In the genomic region with DNA sequence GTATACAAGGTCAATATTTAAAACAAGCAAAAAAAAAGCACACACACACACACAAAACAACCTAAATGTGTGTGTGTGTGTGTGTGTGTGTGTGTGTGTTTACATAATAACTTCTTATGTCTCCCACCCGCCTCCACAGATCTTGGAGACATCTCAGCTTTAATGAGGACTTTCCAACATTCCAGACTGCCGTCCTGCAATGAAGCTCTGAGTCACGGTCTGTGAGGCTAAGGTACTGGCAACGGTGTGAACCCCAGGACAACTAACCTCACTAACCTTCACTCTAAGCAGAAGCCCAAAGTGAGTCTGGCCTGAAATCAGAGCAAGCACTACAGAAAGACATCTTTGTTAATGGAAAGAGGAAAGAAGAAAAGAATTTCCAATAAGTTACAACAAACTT, we compare ENCODE assay signal across 14 cellular contexts. TPM values are rescaled to one million over a fixed set of nuclear protein-coding genes. Genes with fewer than 3 reads are reported as not detected.
DNase-seq lines count a peak whose midpoint lies in the region; ATAC-seq, FAIRE-seq and TF ChIP-seq lines count a peak whose summit lies in the region.
"Had no signal": no experiment of that assay in that cellular context is flagged by ENCODE, and none has a peak within 500 bp of the region (broad histone marks: within the 10 kb centered on the region; RNA-seq: fewer than 3 reads in every experiment).

No MANE protein-coding gene starts in this region.

- TF ChIP-seq CTCF in K562 (IDR thresholded peaks at IDR 0.05 in 2 of 3, conservative IDR thresholded peaks at IDR 0.05 in 1 of 3; ENCODE audit: insufficient read depth in 2 of 3, low read depth in 1 of 3, low read length in 3 of 3) (no peak), left lung (IDR thresholded peaks at IDR 0.05) (no peak), transverse colon (IDR thresholded peaks at IDR 0.05) (no peak)

- H3K27me3 ChIP-seq in K562 (ENCODE audit: control insufficient read depth in 2 of 2, insufficient read depth in 2 of 2, low read length in 2 of 2) (no peaks in the 10 kb centered on the region), left lung (no peaks in the 10 kb centered on the region), transverse colon (no peaks in the 10 kb centered on the region)

- intact Hi-C loops in K562 (cut with micrococcal nuclease) = loop anchor here (1.0 kb wide), 1 partner anchor 38 kb away; no protein-coding TSS in a partner anchor
- intact Hi-C loops in left lung (cut with DNase I) = no loop called here
- intact Hi-C loops in transverse colon (cut with DNase I; ENCODE audit: low total_unique reads) = no loop called here

- no peaks in the 10 kb centered on the region for H3K9me1 ChIP-seq in K562 (ENCODE audit: control insufficient read depth, insufficient read depth, low read length)

- peak; percentile 24 for DNase-seq in HTR-8/SVneo (ENCODE audit: insufficient read length, low spot score)
- no peak for DNase-seq in K562 (ENCODE audit: extremely low read depth in 1 of 4, low spot score in 3 of 4)
- DNase-seq in left lung = no peak
- no peak for DNase-seq in transverse colon
- DNase-seq: activated naive CD4-positive, alpha-beta T cell treated with anti-CD3 and anti-CD28 coated beads, Interleukin-2, amount 50 U/mL, for 16 hours; COR-L47; cortex of kidney; NCI-H345; right cardiac atrium; substantia nigra had no signal

- TF ChIP-seq EP300 in K562 (IDR thresholded peaks at IDR 0.05; ENCODE audit: low read length) (no peak), transverse colon (IDR thresholded peaks at IDR 0.05; ENCODE audit: low read depth) (no peak)

- H3K36me3 ChIP-seq in K562 (ENCODE audit: control insufficient read depth, insufficient read depth, low read length) = no peaks in the 10 kb centered on the region
- no peaks in the 10 kb centered on the region for H3K36me3 ChIP-seq in left lung
- H3K36me3 ChIP-seq in transverse colon = no peaks in the 10 kb centered on the region

- no peaks in the 10 kb centered on the region for H3K9me3 ChIP-seq in K562 (replicated peaks; ENCODE audit: control insufficient read depth, insufficient read depth, low read depth, low read length)
- H3K9me3 ChIP-seq in left lung = no peaks in the 10 kb centered on the region
- no peaks in the 10 kb centered on the region for H3K9me3 ChIP-seq in transverse colon

- no peak overlapping the region for H3K4me2 ChIP-seq in K562 (ENCODE audit: insufficient read depth, low read length)

- no peaks in the 10 kb centered on the region for H4K20me1 ChIP-seq in K562 (replicated peaks; ENCODE audit: control insufficient read depth, insufficient read depth, low read length)

- H3K27ac ChIP-seq in K562 (ENCODE audit: extremely low read depth, low read depth, low read length) (no peak overlapping the region), left lung (peak overlapping the region in 1 of 2 donors; percentile 70), transverse colon (peak overlapping the region; percentile 31 to 54 (median 46))

- TF ChIP-seq RAD21 in K562 (CRISPR knock-in tag; conservative IDR thresholded peaks at IDR 0.05 in 1 of 2, IDR thresholded peaks at IDR 0.05 in 1 of 2) = no peak

- POLR2A ChIA-PET in K562 (lab: Yijun Ruan, JAX) = interaction anchor here (1.4 kb wide), 1 partner anchor 17 kb away, joined by 3 read pairs; no protein-coding TSS in a partner anchor

- BruUV-seq in K562 (replicated peaks; lab: Mats Ljungman, UMichigan) = no TSS peak

- H3K9ac ChIP-seq in K562 (ENCODE audit: insufficient read depth in 1 of 2, low read depth in 2 of 2, low read length in 2 of 2) = no peak overlapping the region

- H3K79me2 ChIP-seq in K562 (ENCODE audit: control insufficient read depth, insufficient read depth, low read length) = no peaks in the 10 kb centered on the region

- no peak for ATAC-seq in K562
- peak; percentile 39 for ATAC-seq in left lung
- no peak for ATAC-seq in GM21526 (IDR thresholded peaks at IDR 0.05; ENCODE audit: low FRiP score, unreplicated experiment)
- no peak for ATAC-seq in GM21360 (IDR thresholded peaks at IDR 0.05; ENCODE audit: unreplicated experiment)
- no peak for ATAC-seq in HG02798 (IDR thresholded peaks at IDR 0.05; ENCODE audit: poor library complexity, unreplicated experiment)
- ATAC-seq: WTC11 had no signal

- in situ Hi-C loops in K562 (cut with MboI) (no loop called here), transverse colon (cut with MboI; ENCODE audit: low pct_ligation_motif_present in 1 of 4, low pct_unique_long_range_greater_than_20kb in 1 of 4, low sequenced_read_pairs in 3 of 4) (loop anchor here in 1 of 4 donors (25.0 kb wide), 1 partner anchor 189 kb away; the partner anchor contains the start of gene SRFBP1)

- FAIRE-seq in HTR-8/SVneo (lab: Jason Lieb, UNC) = no peak
- FAIRE-seq in K562 (lab: Jason Lieb, UNC) = no peak

- peak overlapping the region; percentile 46 for H2AFZ ChIP-seq in K562 (ENCODE audit: low read depth, low read length)

- TF ChIP-seq POLR2A in K562 (conservative IDR thresholded peaks at IDR 0.05) = no peak
- TF ChIP-seq POLR2A in transverse colon (IDR thresholded peaks at IDR 0.05) = no peak

- H3K4me3 ChIP-seq in K562 = no peak overlapping the region
- H3K4me3 ChIP-seq in left lung = no peak overlapping the region
- H3K4me3 ChIP-seq in transverse colon = no peak overlapping the region

- WGBS in K562 (ENCODE audit: insufficient coverage, low coverage, missing lambda C conversion rate) = 45% methylated on average over 3 of the region's 4 CpGs
- 89% methylated on average over 4 of the region's 4 CpGs; no CpG with 5 or more reads in 1 of the 2 donors for WGBS in transverse colon (ENCODE audit: low coverage in 1 of 2), 2 donors

- peaks cover 4 to 14% of the 10 kb centered on the region in 2 experiments; a peak in 3 of 5 replicates for H3K4me1 ChIP-seq in K562 (replicated peaks in 1 of 2; ENCODE audit: control insufficient read depth in 2 of 2, insufficient read depth in 2 of 2, low read length in 2 of 2)
- no peaks in the 10 kb centered on the region for H3K4me1 ChIP-seq in left lung
- peaks cover 0 to 22% (median 3%) of the 10 kb centered on the region in 4 donors for H3K4me1 ChIP-seq in transverse colon

- CTCF ChIA-PET in K562 (lab: Yijun Ruan, JAX; ENCODE audit: low intra/inter-chr PET ratio) = no interaction called here

TF ChIP-seq in K562, 482 proteins besides CTCF, POLR2A, EP300 and RAD21 (continues in another document):
- TF ChIP-seq ZNF282 (CRISPR knock-in tag; IDR thresholded peaks at IDR 0.05) (no peak), KLF16 (IDR thresholded peaks at IDR 0.05) (no peak), RNF2 (IDR thresholded peaks at IDR 0.05) (no peak), MTA3 (IDR thresholded peaks at IDR 0.05; ENCODE audit: borderline replicate concordance) (no peak), HDAC8 (tag; IDR thresholded peaks at IDR 0.05) (no peak), HMG20B (CRISPR knock-in tag; IDR thresholded peaks at IDR 0.05) (no peak), MECOM (CRISPR knock-in tag; IDR thresholded peaks at IDR 0.05) (no peak), BMI1 (IDR thresholded peaks at IDR 0.05; ENCODE audit: low read length) (no peak), JUN (IDR thresholded peaks at IDR 0.05; ENCODE audit: borderline replicate concordance, low read depth, low read length) (no peak), JUN (CRISPR knock-in tag; IDR thresholded peaks at IDR 0.05; ENCODE audit: borderline replicate concordance) (no peak), SRSF7 (optimal IDR thresholded peaks at IDR 0.05; ENCODE audit: low read depth, low read length) (no peak)
- TF ChIP-seq, protein P1, sequence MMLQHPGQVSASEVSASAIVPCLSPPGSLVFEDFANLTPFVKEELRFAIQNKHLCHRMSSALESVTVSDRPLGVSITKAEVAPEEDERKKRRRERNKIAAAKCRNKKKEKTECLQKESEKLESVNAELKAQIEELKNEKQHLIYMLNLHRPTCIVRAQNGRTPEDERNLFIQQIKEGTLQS (IDR thresholded peaks at IDR 0.05) = no peak
- TF ChIP-seq, protein P1 (CRISPR knock-in tag; conservative IDR thresholded peaks at IDR 0.05) = no peak
- TF ChIP-seq, protein P2, sequence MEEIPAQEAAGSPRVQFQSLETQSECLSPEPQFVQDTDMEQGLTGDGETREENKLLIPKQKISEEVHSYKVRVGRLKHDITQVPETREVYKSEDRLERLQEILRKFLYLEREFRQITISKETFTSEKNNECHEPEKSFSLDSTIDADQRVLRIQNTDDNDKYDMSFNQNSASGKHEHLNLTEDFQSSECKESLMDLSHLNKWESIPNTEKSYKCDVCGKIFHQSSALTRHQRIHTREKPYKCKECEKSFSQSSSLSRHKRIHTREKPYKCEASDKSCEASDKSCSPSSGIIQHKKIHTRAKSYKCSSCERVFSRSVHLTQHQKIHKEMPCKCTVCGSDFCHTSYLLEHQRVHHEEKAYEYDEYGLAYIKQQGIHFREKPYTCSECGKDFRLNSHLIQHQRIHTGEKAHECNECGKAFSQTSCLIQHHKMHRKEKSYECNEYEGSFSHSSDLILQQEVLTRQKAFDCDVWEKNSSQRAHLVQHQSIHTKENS (CRISPR knock-in tag; IDR thresholded peaks at IDR 0.05) = no peak

RNA-seq across cellular contexts. Expression of gene ZNF474, which starts 22.3 kb away (rescaled TPM):
- 0.23 and 0.95 TPM in 2 replicates for total RNA-seq in K562 (2011; cell fraction: chromatin; rRNA removed; ENCODE audit: low replicate concordance)
- 0.17 and 0.79 TPM in 2 replicates for total RNA-seq in K562 (2011; cell fraction: nucleolus; rRNA removed)
- total RNA-seq in K562 (2011; cell fraction: nucleoplasm; rRNA removed) = 0.44 and 0.92 TPM in 2 replicates
- 0.08 and 0.50 TPM in 2 replicates for total RNA-seq in K562 (2014; rRNA removed)
- 0.45 and 0.47 TPM in 2 replicates for total RNA-seq in K562 (2014; rRNA removed; fragmentation: Illumina TruSeq; extraction: Trizol)
- total RNA-seq in K562 (2015; rRNA removed; fragmentation: Illumina TruSeq; extraction: Trizol) = 0.26 and 0.62 TPM in 2 replicates
- 0.16 and 0.25 TPM in 2 replicates for total RNA-seq in K562 (2021)
- polyA plus RNA-seq in K562 (2011; rRNA removed) = 0.31 and 0.45 TPM in 2 replicates
- 0.12 and 0.21 TPM in 2 replicates for polyA plus RNA-seq in K562 (2011; cell fraction: cytosol; rRNA removed)
- polyA plus RNA-seq in K562 (2011; cell fraction: nucleus; rRNA removed) = 0.28 and 0.63 TPM in 2 replicates
- 0.08 and 0.39 TPM in 2 replicates for polyA plus RNA-seq in K562 (2012)
- 0.22 and 0.31 TPM in 2 replicates for polyA plus RNA-seq in K562 (2014; fragmentation: Illumina TruSeq; extraction: Trizol)
- under 1 TPM; 0.35 to 0.39 TPM for polyA plus RNA-seq in K562 (2014; fragmentation: Nextera tagmentation; extraction: Ambion mirVana)
- polyA plus RNA-seq in K562 (2014; rRNA removed) = 0.13 and 0.21 TPM in 2 replicates
- 0.42 and 0.60 TPM in 2 replicates for polyA minus RNA-seq in K562 (2011; rRNA and poly(A)+ RNA removed)
- polyA minus RNA-seq in K562 (2011; cell fraction: cytosol; rRNA and poly(A)+ RNA removed) = not detected in 2 replicates
- 0.27 and 0.44 TPM in 2 replicates for polyA minus RNA-seq in K562 (2011; cell fraction: nucleus; rRNA and poly(A)+ RNA removed)
- 1 to 10 TPM in 1 of 2 donors, not detected in 1; 2.0 TPM for total RNA-seq in left lung
- total RNA-seq in transverse colon = not detected
- total RNA-seq: WTC11 had no signal
- polyA plus RNA-seq: right cardiac atrium had no signal
